ENCODE assay signal across 1 cellular context in the genomic region with DNA sequence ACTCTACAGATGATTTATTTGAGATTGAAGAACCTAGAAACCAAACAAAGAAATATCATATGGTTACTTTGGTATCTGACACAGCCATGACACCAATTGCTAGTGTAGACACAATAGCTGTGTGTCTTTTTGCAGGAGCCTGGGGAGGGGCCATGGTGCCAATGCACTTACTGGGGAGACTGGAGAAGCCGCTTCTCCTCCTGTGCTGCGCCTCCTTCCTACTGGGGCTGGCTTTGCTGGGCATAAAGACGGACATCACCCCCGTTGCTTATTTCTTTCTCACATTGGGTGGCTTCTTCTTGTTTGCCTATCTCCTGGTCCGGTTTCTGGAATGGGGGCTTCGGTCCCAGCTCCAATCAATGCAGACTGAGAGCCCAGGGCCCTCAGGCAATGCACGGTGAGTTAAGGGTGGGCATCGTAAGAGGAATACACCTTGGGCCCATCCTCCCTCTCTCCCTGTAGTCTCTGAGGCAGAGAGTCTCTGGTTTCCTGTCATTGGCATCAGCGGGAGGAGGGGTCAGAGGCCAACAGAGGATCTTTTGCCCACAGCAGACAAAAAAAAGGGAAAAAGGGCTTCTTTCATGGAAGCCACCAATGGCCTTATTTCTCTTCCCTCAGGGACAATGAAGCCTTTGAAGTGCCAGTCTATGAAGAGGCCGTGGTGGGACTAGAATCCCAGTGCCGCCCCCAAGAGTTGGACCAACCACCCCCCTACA.
TF ChIP-seq lines count a peak whose summit lies in the region.

No MANE protein-coding gene starts in this region.

TF ChIP-seq in HCT116, 20 proteins besides CTCF, POLR2A, EP300 and RAD21 (continued from another document):
- TF ChIP-seq, protein P1, sequence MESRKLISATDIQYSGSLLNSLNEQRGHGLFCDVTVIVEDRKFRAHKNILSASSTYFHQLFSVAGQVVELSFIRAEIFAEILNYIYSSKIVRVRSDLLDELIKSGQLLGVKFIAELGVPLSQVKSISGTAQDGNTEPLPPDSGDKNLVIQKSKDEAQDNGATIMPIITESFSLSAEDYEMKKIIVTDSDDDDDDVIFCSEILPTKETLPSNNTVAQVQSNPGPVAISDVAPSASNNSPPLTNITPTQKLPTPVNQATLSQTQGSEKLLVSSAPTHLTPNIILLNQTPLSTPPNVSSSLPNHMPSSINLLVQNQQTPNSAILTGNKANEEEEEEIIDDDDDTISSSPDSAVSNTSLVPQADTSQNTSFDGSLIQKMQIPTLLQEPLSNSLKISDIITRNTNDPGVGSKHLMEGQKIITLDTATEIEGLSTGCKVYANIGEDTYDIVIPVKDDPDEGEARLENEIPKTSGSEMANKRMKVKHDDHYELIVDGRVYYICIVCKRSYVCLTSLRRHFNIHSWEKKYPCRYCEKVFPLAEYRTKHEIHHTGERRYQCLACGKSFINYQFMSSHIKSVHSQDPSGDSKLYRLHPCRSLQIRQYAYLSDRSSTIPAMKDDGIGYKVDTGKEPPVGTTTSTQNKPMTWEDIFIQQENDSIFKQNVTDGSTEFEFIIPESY (IDR thresholded peaks at IDR 0.05; ENCODE audit: extremely low read depth, insufficient replicate concordance, low read length): no peak
- TF ChIP-seq ZNF274 (IDR thresholded peaks at IDR 0.05; ENCODE audit: low read depth, low read length): no peak
- TF ChIP-seq, protein P2, sequence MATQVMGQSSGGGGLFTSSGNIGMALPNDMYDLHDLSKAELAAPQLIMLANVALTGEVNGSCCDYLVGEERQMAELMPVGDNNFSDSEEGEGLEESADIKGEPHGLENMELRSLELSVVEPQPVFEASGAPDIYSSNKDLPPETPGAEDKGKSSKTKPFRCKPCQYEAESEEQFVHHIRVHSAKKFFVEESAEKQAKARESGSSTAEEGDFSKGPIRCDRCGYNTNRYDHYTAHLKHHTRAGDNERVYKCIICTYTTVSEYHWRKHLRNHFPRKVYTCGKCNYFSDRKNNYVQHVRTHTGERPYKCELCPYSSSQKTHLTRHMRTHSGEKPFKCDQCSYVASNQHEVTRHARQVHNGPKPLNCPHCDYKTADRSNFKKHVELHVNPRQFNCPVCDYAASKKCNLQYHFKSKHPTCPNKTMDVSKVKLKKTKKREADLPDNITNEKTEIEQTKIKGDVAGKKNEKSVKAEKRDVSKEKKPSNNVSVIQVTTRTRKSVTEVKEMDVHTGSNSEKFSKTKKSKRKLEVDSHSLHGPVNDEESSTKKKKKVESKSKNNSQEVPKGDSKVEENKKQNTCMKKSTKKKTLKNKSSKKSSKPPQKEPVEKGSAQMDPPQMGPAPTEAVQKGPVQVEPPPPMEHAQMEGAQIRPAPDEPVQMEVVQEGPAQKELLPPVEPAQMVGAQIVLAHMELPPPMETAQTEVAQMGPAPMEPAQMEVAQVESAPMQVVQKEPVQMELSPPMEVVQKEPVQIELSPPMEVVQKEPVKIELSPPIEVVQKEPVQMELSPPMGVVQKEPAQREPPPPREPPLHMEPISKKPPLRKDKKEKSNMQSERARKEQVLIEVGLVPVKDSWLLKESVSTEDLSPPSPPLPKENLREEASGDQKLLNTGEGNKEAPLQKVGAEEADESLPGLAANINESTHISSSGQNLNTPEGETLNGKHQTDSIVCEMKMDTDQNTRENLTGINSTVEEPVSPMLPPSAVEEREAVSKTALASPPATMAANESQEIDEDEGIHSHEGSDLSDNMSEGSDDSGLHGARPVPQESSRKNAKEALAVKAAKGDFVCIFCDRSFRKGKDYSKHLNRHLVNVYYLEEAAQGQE (IDR thresholded peaks at IDR 0.05; ENCODE audit: low read depth): no peak
- TF ChIP-seq CBX3 (IDR thresholded peaks at IDR 0.05; ENCODE audit: low read depth): no peak
- no peak for TF ChIP-seq EZH2phosphoT487 (IDR thresholded peaks at IDR 0.05; ENCODE audit: borderline replicate concordance)
- TF ChIP-seq SP1 (IDR thresholded peaks at IDR 0.05; ENCODE audit: low read depth): no peak; the same call in 1 of the 2 replicates
- TF ChIP-seq, protein P3, sequence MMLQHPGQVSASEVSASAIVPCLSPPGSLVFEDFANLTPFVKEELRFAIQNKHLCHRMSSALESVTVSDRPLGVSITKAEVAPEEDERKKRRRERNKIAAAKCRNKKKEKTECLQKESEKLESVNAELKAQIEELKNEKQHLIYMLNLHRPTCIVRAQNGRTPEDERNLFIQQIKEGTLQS (IDR thresholded peaks at IDR 0.05): no peak
TF ChIP-seq in HCT116: peak in this region for 0.
